Comparison of ENCODE assay signal across 1 cellular context in the genomic region with DNA sequence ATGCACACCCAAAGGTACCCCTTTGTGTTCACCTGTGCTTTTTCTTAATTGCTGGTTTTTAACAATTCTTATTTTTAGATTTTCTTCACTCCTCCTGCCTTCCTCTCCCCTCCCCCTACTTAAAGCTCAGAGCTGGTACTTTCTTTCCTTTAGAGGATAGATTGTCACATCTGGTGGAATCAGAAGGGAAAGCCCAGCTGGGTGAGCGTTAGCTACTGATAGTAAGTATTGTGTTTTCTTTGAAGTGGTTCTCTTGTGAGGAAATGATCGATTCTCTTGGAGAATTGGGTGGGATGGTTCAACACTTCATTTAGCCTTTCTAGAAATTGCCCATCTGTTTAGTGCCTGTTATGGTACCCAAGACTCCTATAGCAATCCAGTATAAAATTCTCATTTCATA.
TF ChIP-seq lines count a peak whose summit lies in the region.

No MANE protein-coding gene starts in this region.

TF ChIP-seq in IMR-90, 13 proteins besides CTCF, POLR2A, EP300 and RAD21:
- TF ChIP-seq RCOR1 (IDR thresholded peaks at IDR 0.05; ENCODE audit: insufficient replicate concordance, low read length) (no peak), SMC3 (IDR thresholded peaks at IDR 0.05; ENCODE audit: low read depth, low read length) (no peak), MAZ (IDR thresholded peaks at IDR 0.05; ENCODE audit: borderline replicate concordance, low read depth, low read length) (no peak), RFX5 (IDR thresholded peaks at IDR 0.05; ENCODE audit: low read depth, low read length) (no peak), FOS (IDR thresholded peaks at IDR 0.05; ENCODE audit: low read depth, low read length) (no peak), MAFK (IDR thresholded peaks at IDR 0.05; ENCODE audit: low read depth, low read length) (no peak), NFE2L2 (IDR thresholded peaks at IDR 0.05; ENCODE audit: low read depth, low read length) (no peak), CEBPB (IDR thresholded peaks at IDR 0.05; ENCODE audit: low read depth, low read length) (no peak), BHLHE40 (IDR thresholded peaks at IDR 0.05; ENCODE audit: low read depth, low read length) (no peak), CHD1 (IDR thresholded peaks at IDR 0.05; ENCODE audit: low read depth, low read length) (no peak), MXI1 (IDR thresholded peaks at IDR 0.05; ENCODE audit: borderline replicate concordance, low read depth, low read length) (no peak)
- TF ChIP-seq, protein P1, sequence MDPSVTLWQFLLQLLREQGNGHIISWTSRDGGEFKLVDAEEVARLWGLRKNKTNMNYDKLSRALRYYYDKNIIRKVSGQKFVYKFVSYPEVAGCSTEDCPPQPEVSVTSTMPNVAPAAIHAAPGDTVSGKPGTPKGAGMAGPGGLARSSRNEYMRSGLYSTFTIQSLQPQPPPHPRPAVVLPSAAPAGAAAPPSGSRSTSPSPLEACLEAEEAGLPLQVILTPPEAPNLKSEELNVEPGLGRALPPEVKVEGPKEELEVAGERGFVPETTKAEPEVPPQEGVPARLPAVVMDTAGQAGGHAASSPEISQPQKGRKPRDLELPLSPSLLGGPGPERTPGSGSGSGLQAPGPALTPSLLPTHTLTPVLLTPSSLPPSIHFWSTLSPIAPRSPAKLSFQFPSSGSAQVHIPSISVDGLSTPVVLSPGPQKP (IDR thresholded peaks at IDR 0.05; ENCODE audit: borderline replicate concordance, low read depth, low read length), result no peak
- TF ChIP-seq, protein P2, sequence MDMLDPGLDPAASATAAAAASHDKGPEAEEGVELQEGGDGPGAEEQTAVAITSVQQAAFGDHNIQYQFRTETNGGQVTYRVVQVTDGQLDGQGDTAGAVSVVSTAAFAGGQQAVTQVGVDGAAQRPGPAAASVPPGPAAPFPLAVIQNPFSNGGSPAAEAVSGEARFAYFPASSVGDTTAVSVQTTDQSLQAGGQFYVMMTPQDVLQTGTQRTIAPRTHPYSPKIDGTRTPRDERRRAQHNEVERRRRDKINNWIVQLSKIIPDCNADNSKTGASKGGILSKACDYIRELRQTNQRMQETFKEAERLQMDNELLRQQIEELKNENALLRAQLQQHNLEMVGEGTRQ (IDR thresholded peaks at IDR 0.05; ENCODE audit: low read depth, low read length), result no peak
